Comparison of ENCODE assay signal across 13 cellular contexts in the genomic region with DNA sequence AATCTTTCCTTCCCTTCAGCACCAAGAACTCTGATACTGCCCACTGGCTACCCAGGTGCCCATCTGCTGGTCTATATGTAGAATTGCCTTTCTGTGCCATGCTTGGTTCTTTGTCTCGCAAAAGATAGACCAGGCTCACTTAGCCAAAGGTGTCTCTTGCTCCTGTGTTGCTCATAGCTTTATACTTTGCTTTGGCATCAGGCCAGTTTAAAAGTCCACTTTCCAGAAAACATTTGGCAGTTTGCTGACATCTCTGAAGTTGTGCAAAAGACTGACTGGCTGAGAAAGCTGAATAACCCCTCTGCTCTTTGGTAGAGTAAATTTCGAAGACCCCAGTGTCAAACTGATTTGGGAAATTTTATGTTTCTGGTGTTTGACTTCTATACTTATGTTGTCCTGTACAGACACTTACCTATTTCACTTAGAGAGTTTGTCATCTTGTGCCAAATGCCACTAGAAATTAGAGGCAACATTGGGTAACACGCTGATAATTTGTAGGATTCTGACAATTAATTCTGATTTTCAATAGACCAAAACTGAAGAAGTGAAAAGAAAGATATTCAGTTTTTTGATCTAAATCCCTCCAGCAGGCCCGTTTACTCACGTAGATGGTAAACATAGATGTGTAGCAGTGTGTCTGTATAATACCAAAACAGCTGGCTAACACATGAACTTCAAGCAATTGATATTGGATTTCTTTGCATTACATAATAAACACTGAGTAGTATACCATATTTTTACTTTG.
A peak's percentile ranks its signal among the peaks of the same experiment; 100 is the strongest.
DNase-seq lines count a peak whose midpoint lies in the region; ATAC-seq and TF ChIP-seq lines count a peak whose summit lies in the region.
"Had no signal": no experiment of that assay in that cellular context is flagged by ENCODE, and none has a peak within 500 bp of the region (broad histone marks: within the 10 kb centered on the region; RNA-seq: fewer than 3 reads in every experiment).

No MANE protein-coding gene starts in this region.

- H3K9me3 Mint-ChIP-seq in dendritic cell treated with granulocyte-macrophage colony-stimulating factor and Interleukin-4, amounts not matched to agents 40 ng/mL and 50 ng/mL, for 4 days = no peaks in the 10 kb centered on the region
- no peaks in the 10 kb centered on the region for H3K9me3 Mint-ChIP-seq in glutamatergic neuron (ENCODE audit: unreplicated experiment)

- intact Hi-C loops in dendritic cell treated with granulocyte-macrophage colony-stimulating factor and Interleukin-4, amounts not matched to agents 40 ng/mL and 50 ng/mL, for 4 days (cut with micrococcal nuclease) = loop anchor here (5.0 kb wide), 1 partner anchor 42 kb away; no protein-coding TSS in a partner anchor

- peak overlapping the region; percentile 11 for H3K27ac Mint-ChIP-seq in dendritic cell treated with granulocyte-macrophage colony-stimulating factor and Interleukin-4, amounts not matched to agents 40 ng/mL and 50 ng/mL, for 4 days
- H3K27ac Mint-ChIP-seq in glutamatergic neuron (ENCODE audit: unreplicated experiment) = no peak overlapping the region
- H3K27ac Mint-ChIP-seq: activated naive CD8-positive, alpha-beta T cell; B cell had no signal

- no peak overlapping the region for H3K4me3 ChIP-seq in AG04450 (ENCODE audit: low read depth, low read length)
- H3K4me3 ChIP-seq in coronary artery = no peak overlapping the region
- H3K4me3 ChIP-seq: lower lobe of right lung, SJSA1 had no signal

- POLR2A ChIA-PET in AG04450 (lab: Yijun Ruan, JAX) = interaction anchor here (0.6 kb wide), 1 partner anchor 16 kb away, joined by 4 read pairs; no protein-coding TSS in a partner anchor

- no peak for ATAC-seq in HG02623 (IDR thresholded peaks at IDR 0.05; ENCODE audit: unreplicated experiment)

- no peak overlapping the region for H3K4me3 Mint-ChIP-seq in dendritic cell treated with granulocyte-macrophage colony-stimulating factor and Interleukin-4, amounts not matched to agents 40 ng/mL and 50 ng/mL, for 4 days
- H3K4me3 Mint-ChIP-seq in glutamatergic neuron (ENCODE audit: unreplicated experiment) = no peak overlapping the region
- H3K4me3 Mint-ChIP-seq: activated naive CD8-positive, alpha-beta T cell; B cell had no signal

- no peaks in the 10 kb centered on the region for H3K27me3 ChIP-seq in AG04450 (ENCODE audit: control insufficient read depth, insufficient read depth, low read length)
- H3K27me3 ChIP-seq: SJSA1 had no signal

- DNase-seq in AG04450 (ENCODE audit: low read depth, low spot score) (no peak), LoVo (ENCODE audit: low spot score) (peak; percentile 16), lung microvascular endothelial cell (ENCODE audit: low read depth in 2 of 2) (peak; percentile 7 to 24), coronary artery (ENCODE audit: low spot score) (no peak), glutamatergic neuron (no peak), dermis blood vessel endothelial cell (no peak)
- DNase-seq: lower lobe of right lung, NCI-H146 had no signal

- H3K9me3 ChIP-seq in AG04450 (ENCODE audit: control insufficient read depth, insufficient read depth, low read length) = no peaks in the 10 kb centered on the region
- H3K9me3 ChIP-seq: lower lobe of right lung, SJSA1 had no signal

- H3K27ac ChIP-seq in AG04450 (ENCODE audit: low read depth, low read length) (no peak overlapping the region), coronary artery (peak overlapping the region in 1 of 2 donors; percentile 5)
- H3K27ac ChIP-seq: lower lobe of right lung, SJSA1 had no signal

- H3K27me3 Mint-ChIP-seq in dendritic cell treated with granulocyte-macrophage colony-stimulating factor and Interleukin-4, amounts not matched to agents 40 ng/mL and 50 ng/mL, for 4 days = no peaks in the 10 kb centered on the region
- H3K27me3 Mint-ChIP-seq in glutamatergic neuron (ENCODE audit: unreplicated experiment) = no peaks in the 10 kb centered on the region

- no peaks in the 10 kb centered on the region for H3K36me3 Mint-ChIP-seq in dendritic cell treated with granulocyte-macrophage colony-stimulating factor and Interleukin-4, amounts not matched to agents 40 ng/mL and 50 ng/mL, for 4 days (ENCODE audit: low read depth)
- no peaks in the 10 kb centered on the region for H3K36me3 Mint-ChIP-seq in glutamatergic neuron (ENCODE audit: unreplicated experiment)
- H3K36me3 Mint-ChIP-seq: activated naive CD8-positive, alpha-beta T cell had no signal

- CTCF ChIA-PET in AG04450 (lab: Charles Lee) = interaction anchor here (14.9 kb wide), 1 partner anchor 91 kb away, joined by 178 read pairs; the partner anchor contains the start of gene CPED1

- H3K4me1 Mint-ChIP-seq in dendritic cell treated with granulocyte-macrophage colony-stimulating factor and Interleukin-4, amounts not matched to agents 40 ng/mL and 50 ng/mL, for 4 days (ENCODE audit: low read depth) = peaks cover 6% of the 10 kb centered on the region
- H3K4me1 Mint-ChIP-seq in glutamatergic neuron (ENCODE audit: low read depth, unreplicated experiment) = peaks cover 3% of the 10 kb centered on the region

- TF ChIP-seq CTCF in AG04450 (IDR thresholded peaks at IDR 0.05; ENCODE audit: low read depth, low read length) = peak; percentile 38; the same call in 1 of the 2 replicates
- no peak for TF ChIP-seq CTCF in coronary artery (IDR thresholded peaks at IDR 0.05)
- no peak for TF ChIP-seq CTCF in glutamatergic neuron (IDR thresholded peaks at IDR 0.05; ENCODE audit: partially characterized antibody, unreplicated experiment)

Comparison
In these comparisons a context has a peak if more than half of its experiments do, and no peak if none do; other contexts are left out.
1. DNase-seq: peak in LoVo (single experiment) and lung microvascular endothelial cell (2 of 2); none in AG04450 (single experiment), coronary artery (single experiment), glutamatergic neuron (single experiment) and dermis blood vessel endothelial cell (single experiment).